17 cellular contexts compared by ENCODE assay signal in genomic region chr6:162889303-162889702, GRCh38.
DNase-seq lines count a peak whose midpoint lies in the region; ATAC-seq and TF ChIP-seq lines count a peak whose summit lies in the region.
"Had no signal": no experiment of that assay in that cellular context is flagged by ENCODE, and none has a peak within 500 bp of the region (broad histone marks: within the 10 kb centered on the region; RNA-seq: fewer than 3 reads in every experiment).

No MANE protein-coding gene starts in this region.

- in situ Hi-C loops in transverse colon (cut with MboI; ENCODE audit: low pct_ligation_motif_present in 1 of 4, low pct_unique_long_range_greater_than_20kb in 1 of 4, low sequenced_read_pairs in 3 of 4), result no loop called here

- TF ChIP-seq CTCF in colonic mucosa (IDR thresholded peaks at IDR 0.05), result no peak
- no peak for TF ChIP-seq CTCF in mucosa of descending colon (IDR thresholded peaks at IDR 0.05)
- no peak for TF ChIP-seq CTCF in transverse colon (IDR thresholded peaks at IDR 0.05)
- no peak for TF ChIP-seq CTCF in endodermal cell (conservative IDR thresholded peaks at IDR 0.05)

- no peak overlapping the region for H3K9ac ChIP-seq in colonic mucosa (ENCODE audit: low read depth in 2 of 2, low read length in 2 of 2)
- no peak overlapping the region for H3K9ac ChIP-seq in endodermal cell (ENCODE audit: extremely low read depth, low read length, poor library complexity, severe bottlenecking)

- no peaks in the 10 kb centered on the region for H3K4me1 Mint-ChIP-seq in endodermal cell
- H3K4me1 Mint-ChIP-seq in activated naive CD4-positive, alpha-beta T cell treated with anti-CD3 and anti-CD28 coated beads for 36 hours (ENCODE audit: low read depth), result no peaks in the 10 kb centered on the region
- H3K4me1 Mint-ChIP-seq: CD4-positive, alpha-beta memory T cell; GM23338; H9 had no signal

- H3K36me3 ChIP-seq in colonic mucosa (no peaks in the 10 kb centered on the region), mucosa of descending colon (ENCODE audit: low read depth) (no peaks in the 10 kb centered on the region), transverse colon (no peaks in the 10 kb centered on the region), endodermal cell (ENCODE audit: control insufficient read depth, insufficient read depth, low read length) (no peaks in the 10 kb centered on the region)

- TF ChIP-seq EP300 in transverse colon (IDR thresholded peaks at IDR 0.05; ENCODE audit: low read depth), result no peak

- intact Hi-C loops in colonic mucosa (cut with DNase I), result no loop called here
- intact Hi-C loops in mucosa of descending colon (cut with DNase I, micrococcal nuclease), result no loop called here
- intact Hi-C loops in transverse colon (cut with DNase I; ENCODE audit: low total_unique reads), result no loop called here
- intact Hi-C loops in activated naive CD4-positive, alpha-beta T cell treated with anti-CD3 and anti-CD28 coated beads for 36 hours (cut with micrococcal nuclease), result no loop called here

- 16 to 29% methylated on average over 1 of the region's 1 CpG for WGBS in transverse colon (ENCODE audit: low coverage in 1 of 2), 2 donors
- WGBS in endodermal cell (ENCODE audit: insufficient coverage in 1 of 2, insufficient read length in 1 of 2), 2 experiments, result 75 to 100% methylated on average over 1 of the region's 1 CpG

- TF ChIP-seq POLR2A in transverse colon (IDR thresholded peaks at IDR 0.05), result no peak

- H3K4me3 ChIP-seq in colonic mucosa (no peak overlapping the region), mucosa of descending colon (no peak overlapping the region), transverse colon (no peak overlapping the region), endodermal cell (ENCODE audit: low read length) (no peak overlapping the region)
- H3K4me3 ChIP-seq: GM23338 had no signal

- H3K9me3 ChIP-seq in colonic mucosa (no peaks in the 10 kb centered on the region), mucosa of descending colon (no peaks in the 10 kb centered on the region), transverse colon (no peaks in the 10 kb centered on the region), endodermal cell (ENCODE audit: control insufficient read depth, low read length) (no peaks in the 10 kb centered on the region)

- no peaks in the 10 kb centered on the region for H3K27me3 Mint-ChIP-seq in endodermal cell (ENCODE audit: insufficient read depth)
- H3K27me3 Mint-ChIP-seq in activated naive CD4-positive, alpha-beta T cell treated with anti-CD3 and anti-CD28 coated beads for 36 hours (ENCODE audit: low read depth), result no peaks in the 10 kb centered on the region
- H3K27me3 Mint-ChIP-seq: CD4-positive, alpha-beta memory T cell had no signal

- no peaks in the 10 kb centered on the region for H3K27me3 ChIP-seq in colonic mucosa
- no peaks in the 10 kb centered on the region for H3K27me3 ChIP-seq in transverse colon
- H3K27me3 ChIP-seq in endodermal cell (ENCODE audit: control insufficient read depth, insufficient read depth, low read length, poor library complexity, severe bottlenecking), result no peaks in the 10 kb centered on the region

- CTCF ChIA-PET in activated naive CD4-positive, alpha-beta T cell treated with anti-CD3 and anti-CD28 coated beads for 36 hours (lab: Charles Lee), result no interaction called here

- no peak overlapping the region for H3K4me3 Mint-ChIP-seq in endodermal cell
- no peak overlapping the region for H3K4me3 Mint-ChIP-seq in activated naive CD4-positive, alpha-beta T cell treated with anti-CD3 and anti-CD28 coated beads for 36 hours
- H3K4me3 Mint-ChIP-seq: CD4-positive, alpha-beta memory T cell; GM23338; H9 had no signal

- peak overlapping the region; percentile 36 for H3K27ac ChIP-seq in colonic mucosa
- peak overlapping the region in 3 of 4 donors; percentile 66 to 78 (median 68) for H3K27ac ChIP-seq in transverse colon
- H3K27ac ChIP-seq in endodermal cell (ENCODE audit: low read depth, low read length), result no peak overlapping the region

- DNase-seq in colonic mucosa (no peak), inferior parietal cortex (ENCODE audit: extremely low spot score) (peak; percentile 22), mucosa of descending colon (no peak), transverse colon (no peak), endodermal cell (no peak)
- no peak for DNase-seq in activated naive CD4-positive, alpha-beta T cell treated with anti-CD3 and anti-CD28 coated beads for 36 hours
- no peak for DNase-seq in activated effector memory CD4-positive, alpha-beta T cell treated with anti-CD3 and anti-CD28 coated beads, Interleukin-2, amount 50 U/mL, for 16 hours
- DNase-seq: C1 segment of cervical spinal cord; Calu3; CD4-positive, alpha-beta memory T cell; COR-L47; DMS53; DMS79 treated with DMSO at 0.1 percent for 48 hours; GF-D8; H9 had no signal

- H3K36me3 Mint-ChIP-seq in endodermal cell (ENCODE audit: low read depth), result no peaks in the 10 kb centered on the region
- no peaks in the 10 kb centered on the region for H3K36me3 Mint-ChIP-seq in activated naive CD4-positive, alpha-beta T cell treated with anti-CD3 and anti-CD28 coated beads for 36 hours (ENCODE audit: low read depth)
- H3K36me3 Mint-ChIP-seq: CD4-positive, alpha-beta memory T cell had no signal

- H3K9me3 Mint-ChIP-seq in endodermal cell, result no peaks in the 10 kb centered on the region
- H3K9me3 Mint-ChIP-seq in activated naive CD4-positive, alpha-beta T cell treated with anti-CD3 and anti-CD28 coated beads for 36 hours, result no peaks in the 10 kb centered on the region
- H3K9me3 Mint-ChIP-seq: GM23338, H9 had no signal

- no peak overlapping the region for H3K27ac Mint-ChIP-seq in endodermal cell
- no peak overlapping the region for H3K27ac Mint-ChIP-seq in activated naive CD4-positive, alpha-beta T cell treated with anti-CD3 and anti-CD28 coated beads for 36 hours
- H3K27ac Mint-ChIP-seq: CD4-positive, alpha-beta memory T cell; GM23338; H9 had no signal

- H3K4me1 ChIP-seq in colonic mucosa (no peaks in the 10 kb centered on the region), mucosa of descending colon (ENCODE audit: low read depth) (peaks cover 5% of the 10 kb centered on the region), transverse colon (peaks cover 0 to 7% (median 3%) of the 10 kb centered on the region in 4 donors), endodermal cell (ENCODE audit: control insufficient read depth, insufficient read depth, low read length) (no peaks in the 10 kb centered on the region)

- ATAC-seq in mucosa of descending colon, result peak; percentile 55
- ATAC-seq: GM23338, HCT116 had no signal
